8 cellular contexts compared by ENCODE assay signal in genomic region chr1:27487927-27488522, GRCh38. TPM values are rescaled to one million over a fixed set of nuclear protein-coding genes. Genes with fewer than 3 reads are reported as not detected.
DNase-seq lines count a peak whose midpoint lies in the region; ATAC-seq and TF ChIP-seq lines count a peak whose summit lies in the region.

No MANE protein-coding gene starts in this region.

- H3K36me3 Mint-ChIP-seq in activated T-helper 1 cell treated with anti-CD3 and anti-CD28 coated beads, Interleukin-12 subunit alpha, Interleukin-12 subunit beta, Interleukin-2, Interleukin-4 antibody, amounts not matched to agents 30 ng/mL and 10 ng/mL and 1 ng/mL, durations not matched to agents 14 hours and 24 hours and 36 hours (ENCODE audit: low read depth), result peaks cover 4% of the 10 kb centered on the region

- H3K27me3 ChIP-seq in cardiac muscle cell (no peaks in the 10 kb centered on the region), kidney epithelial cell (ENCODE audit: control insufficient read depth, insufficient read depth, low read length) (no peaks in the 10 kb centered on the region)

- no peaks in the 10 kb centered on the region for H3K27me3 Mint-ChIP-seq in activated T-helper 1 cell treated with anti-CD3 and anti-CD28 coated beads, Interleukin-12 subunit alpha, Interleukin-12 subunit beta, Interleukin-2, Interleukin-4 antibody, amounts not matched to agents 30 ng/mL and 10 ng/mL and 1 ng/mL, durations not matched to agents 14 hours and 24 hours and 36 hours (ENCODE audit: insufficient read depth)

- peak overlapping the region; percentile 89 for H3K27ac Mint-ChIP-seq in activated T-helper 1 cell treated with anti-CD3 and anti-CD28 coated beads, Interleukin-12 subunit alpha, Interleukin-12 subunit beta, Interleukin-2, Interleukin-4 antibody, amounts not matched to agents 30 ng/mL and 10 ng/mL and 1 ng/mL, durations not matched to agents 14 hours and 24 hours and 36 hours

- no peaks in the 10 kb centered on the region for H3K36me3 ChIP-seq in cardiac muscle cell
- no peaks in the 10 kb centered on the region for H3K36me3 ChIP-seq in kidney epithelial cell (ENCODE audit: control insufficient read depth, insufficient read depth, low read length)

- H3K4me3 Mint-ChIP-seq in activated T-helper 1 cell treated with anti-CD3 and anti-CD28 coated beads, Interleukin-12 subunit alpha, Interleukin-12 subunit beta, Interleukin-2, Interleukin-4 antibody, amounts not matched to agents 30 ng/mL and 10 ng/mL and 1 ng/mL, durations not matched to agents 14 hours and 24 hours and 36 hours, result peak overlapping the region; percentile 96

- H3K4me3 ChIP-seq in cardiac muscle cell, result peak overlapping the region; percentile 67
- peak overlapping the region; percentile 11 for H3K4me3 ChIP-seq in kidney epithelial cell (ENCODE audit: low read depth, low read length)

- DNase-seq in cardiac muscle cell (ENCODE audit: low read depth in 1 of 2, low spot score in 1 of 2) (peak in 1 of 2 donors; percentile 39), Right ventricle myocardium inferior (ENCODE audit: missing footprints) (no peak), kidney epithelial cell (ENCODE audit: low read depth) (no peak), substantia nigra (lab: John Stamatoyannopoulos, UW) (no peak), amniotic stem cell (lab: John Stamatoyannopoulos, UW) (no peak), cerebellum (ENCODE audit: low spot score) (no peak), EL (no peak)
- DNase-seq in activated T-helper 1 cell treated with anti-CD3 and anti-CD28 coated beads, Interleukin-12 subunit alpha, Interleukin-12 subunit beta, Interleukin-2, Interleukin-4 antibody, amounts not matched to agents 30 ng/mL and 10 ng/mL and 1 ng/mL, durations not matched to agents 14 hours and 24 hours and 36 hours (ENCODE audit: low spot score), result no peak

- H3K4me1 ChIP-seq in cardiac muscle cell (ENCODE audit: low read depth), result peaks cover 14% of the 10 kb centered on the region

- ATAC-seq in Right ventricle myocardium inferior, result no peak

- H3K27ac ChIP-seq in cardiac muscle cell (peak overlapping the region; percentile 81), substantia nigra (ENCODE audit: low read depth, low read length, poor library complexity, severe bottlenecking) (peak overlapping the region; percentile 98)

- intact Hi-C loops in Right ventricle myocardium inferior (cut with DNase I), result no loop called here
- intact Hi-C loops in activated T-helper 1 cell treated with anti-CD3 and anti-CD28 coated beads, Interleukin-12 subunit alpha, Interleukin-12 subunit beta, Interleukin-2, Interleukin-4 antibody, amounts not matched to agents 30 ng/mL and 10 ng/mL and 1 ng/mL, durations not matched to agents 14 hours and 24 hours and 36 hours (cut with micrococcal nuclease), result no loop called here

- no peaks in the 10 kb centered on the region for H3K9me3 ChIP-seq in cardiac muscle cell (ENCODE audit: low read depth)

- no peak for TF ChIP-seq CTCF in cardiac muscle cell (IDR thresholded peaks at IDR 0.05; ENCODE audit: low read depth, low read length)
- TF ChIP-seq CTCF in kidney epithelial cell (IDR thresholded peaks at IDR 0.05; ENCODE audit: insufficient read depth, low read length, poor library complexity, severe bottlenecking), result no peak

- peaks cover 36% of the 10 kb centered on the region for H3K4me1 Mint-ChIP-seq in activated T-helper 1 cell treated with anti-CD3 and anti-CD28 coated beads, Interleukin-12 subunit alpha, Interleukin-12 subunit beta, Interleukin-2, Interleukin-4 antibody, amounts not matched to agents 30 ng/mL and 10 ng/mL and 1 ng/mL, durations not matched to agents 14 hours and 24 hours and 36 hours (ENCODE audit: low read depth)

- H3K9me3 Mint-ChIP-seq in activated T-helper 1 cell treated with anti-CD3 and anti-CD28 coated beads, Interleukin-12 subunit alpha, Interleukin-12 subunit beta, Interleukin-2, Interleukin-4 antibody, amounts not matched to agents 30 ng/mL and 10 ng/mL and 1 ng/mL, durations not matched to agents 14 hours and 24 hours and 36 hours, result no peaks in the 10 kb centered on the region

RNA-seq across cellular contexts. Expression of gene WASF2, which starts 1.9 kb away (rescaled TPM):
- total RNA-seq in cardiac muscle cell (18.8 and 32.7 TPM in 2 replicates), Right ventricle myocardium inferior (57.3 TPM), kidney epithelial cell (52.4 and 56.3 TPM in 2 replicates), cerebellum (15.2 TPM)
- polyA plus RNA-seq in cardiac muscle cell, result 53.4 and 69.2 TPM in 2 replicates
- total RNA-seq in activated T-helper 1 cell treated with anti-CD3 and anti-CD28 coated beads, Interleukin-12 subunit alpha, Interleukin-12 subunit beta, Interleukin-2, Interleukin-4 antibody, amounts not matched to agents 30 ng/mL and 10 ng/mL and 1 ng/mL, durations not matched to agents 14 hours and 24 hours and 36 hours, result 108 and 109 TPM in 2 replicates
